Comparison of ENCODE assay signal across 27 cellular contexts in the genomic region with DNA sequence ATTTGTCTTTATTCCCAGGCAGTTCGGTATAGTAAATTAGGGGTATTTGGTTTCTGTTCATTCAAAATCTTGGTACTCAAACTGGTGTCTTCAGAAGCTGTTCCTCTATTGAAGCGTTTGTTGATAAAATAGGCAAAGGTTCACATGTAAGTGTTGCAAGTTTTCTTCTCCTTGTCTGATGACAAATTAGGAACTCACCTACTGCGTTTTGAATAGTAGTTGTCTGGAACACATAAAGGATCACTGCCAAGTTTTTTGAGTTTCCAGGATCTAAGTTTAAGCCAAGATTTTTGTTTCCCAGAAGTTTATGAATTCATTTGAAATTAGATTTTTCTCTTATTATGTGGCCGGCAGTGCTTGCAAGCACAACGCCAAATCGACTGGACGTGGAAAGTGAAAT.
"Had no signal": no experiment of that assay in that cellular context is flagged by ENCODE, and none has a peak within 500 bp of the region (broad histone marks: within the 10 kb centered on the region; RNA-seq: fewer than 3 reads in every experiment).

No MANE protein-coding gene starts in this region.

- H3K36me3 ChIP-seq: adrenal gland, colonic mucosa, esophagus squamous epithelium, WERI-Rb-1 had no signal

- H3K4me1 ChIP-seq: adrenal gland, body of pancreas, colonic mucosa, esophagus squamous epithelium had no signal

- H3K4me3 ChIP-seq: adrenal gland, body of pancreas, colonic mucosa, esophagus squamous epithelium had no signal

- H3K27ac ChIP-seq: adrenal gland, body of pancreas, colonic mucosa, epithelial cell of prostate, esophagus squamous epithelium, WERI-Rb-1 had no signal

- ATAC-seq: activated CD4-positive, CD25-positive, alpha-beta regulatory T cell treated with anti-CD3 and anti-CD28 coated beads, Interleukin-2, amount 50 U/mL, for 24 hours; activated CD8-positive, alpha-beta T cell treated with anti-CD3 and anti-CD28 coated beads for 36 hours; activated naive CD8-positive, alpha-beta T cell treated with anti-CD3 and anti-CD28 coated beads, Interleukin-2, amount 50 U/mL, for 24 hours; activated T-cell treated with anti-CD3 and anti-CD28 coated beads, Interleukin-2, amount 50 U/mL, for 4 hours; body of pancreas; T-helper 17 cell had no signal

- H3K9me3 ChIP-seq: adrenal gland, body of pancreas, colonic mucosa, esophagus squamous epithelium had no signal

- DNase-seq: activated B cell treated with CpG ODN at 0.5 μM for 24 hours; activated CD4-positive, alpha-beta T cell treated with anti-CD3 and anti-CD28 coated beads for 48 hours; activated CD4-positive, alpha-beta T cell treated with anti-CD3 and anti-CD28 coated beads, Interleukin-2, amount 50 U/mL, for 1 hour; activated CD4-positive, alpha-beta T cell treated with anti-CD3 and anti-CD28 coated beads, Interleukin-2, amount 50 U/mL, for 48 hours; activated CD8-positive, alpha-beta memory T cell treated with anti-CD3 and anti-CD28 coated beads for 24 hours; activated CD8-positive, alpha-beta T cell treated with anti-CD3 and anti-CD28 coated beads for 36 hours; activated effector memory CD4-positive, alpha-beta T cell treated with anti-CD3 and anti-CD28 coated beads, Interleukin-2, amount 50 U/mL, for 16 hours; activated naive CD4-positive, alpha-beta T cell treated with anti-CD3 and anti-CD28 coated beads for 36 hours; activated naive CD8-positive, alpha-beta T cell treated with anti-CD3 and anti-CD28 coated beads for 36 hours; activated naive CD8-positive, alpha-beta T cell treated with anti-CD3 and anti-CD28 coated beads, Interleukin-2, amount 50 U/mL, for 24 hours; activated T-cell treated with anti-CD3 and anti-CD28 coated beads, Interleukin-2, amount 50 U/mL, for 4 hours; adrenal gland; aorta; body of pancreas; central memory CD4-positive, alpha-beta T cell; cerebellar nuclear complex; colonic mucosa; effector CD8-positive, alpha-beta T cell; esophagus squamous epithelium; foreskin melanocyte; head of caudate nucleus; T-helper 1 cell; T-helper 17 cell; T1000; WERI-Rb-1 had no signal

- H3K27me3 ChIP-seq: adrenal gland, body of pancreas, colonic mucosa, esophagus squamous epithelium had no signal
